Comparison of ENCODE assay signal across 8 cellular contexts in genomic region chr9:4045556-4045955, GRCh38.
"Had no signal": no experiment of that assay in that cellular context is flagged by ENCODE, and none has a peak within 500 bp of the region (broad histone marks: within the 10 kb centered on the region; RNA-seq: fewer than 3 reads in every experiment).

No MANE protein-coding gene starts in this region.

- H3K4me3 ChIP-seq: GM23248, HAP-1, K562 had no signal

- ATAC-seq: HCT116, K562 had no signal

- DNase-seq: GM23248, GOT3, H7, HFFc6, IMR-90 had no signal
